Comparison of ENCODE assay signal across 10 cellular contexts in the genomic region with DNA sequence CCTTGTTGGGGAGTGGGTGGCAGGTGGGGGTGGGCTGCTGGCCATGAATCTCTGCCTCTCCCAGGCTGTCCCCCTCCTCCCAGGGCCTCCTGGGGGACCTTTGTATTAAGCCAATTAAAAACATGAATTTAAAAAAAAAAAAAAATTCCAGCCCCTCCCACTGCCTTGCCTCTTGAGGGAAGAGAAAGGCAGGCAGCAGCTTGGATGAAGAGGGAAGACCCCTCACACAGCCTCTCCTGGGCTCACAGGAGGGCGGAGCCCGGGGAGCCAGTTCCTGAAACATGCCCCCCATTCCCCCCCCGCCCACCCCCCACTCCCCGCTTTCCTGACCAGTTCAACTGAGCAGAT. TPM values are rescaled to one million over a fixed set of nuclear protein-coding genes. Genes with fewer than 3 reads are reported as not detected.
A peak's percentile ranks its signal among the peaks of the same experiment; 100 is the strongest.
DNase-seq lines count a peak whose midpoint lies in the region; ATAC-seq and TF ChIP-seq lines count a peak whose summit lies in the region.
"Had no signal": no experiment of that assay in that cellular context is flagged by ENCODE, and none has a peak within 500 bp of the region (broad histone marks: within the 10 kb centered on the region; RNA-seq: fewer than 3 reads in every experiment).

No MANE protein-coding gene starts in this region.

- H3K27ac ChIP-seq in heart left ventricle (peak overlapping the region; percentile 85 to 99 (median 96)), transverse colon (peak overlapping the region; percentile 58 to 82 (median 64))
- H3K27ac ChIP-seq: SK-N-MC had no signal

- H3K4me1 ChIP-seq in heart left ventricle: peaks cover 13 to 92% (median 70%) of the 10 kb centered on the region in 12 donors
- peaks cover 35 to 55% (median 42%) of the 10 kb centered on the region in 4 donors for H3K4me1 ChIP-seq in transverse colon

- no peak for ATAC-seq in heart left ventricle
- no peak for ATAC-seq in Right ventricle myocardium inferior
- no peak for ATAC-seq in HG03025 (IDR thresholded peaks at IDR 0.05; ENCODE audit: low FRiP score, unreplicated experiment)

- H3K4me3 ChIP-seq in heart left ventricle (peak overlapping the region in 6 of 12 donors; percentile 60 to 78 (median 70)), transverse colon (no peak overlapping the region)
- H3K4me3 ChIP-seq: MG63, SK-N-MC had no signal

- in situ Hi-C loops in transverse colon (cut with MboI; ENCODE audit: low pct_ligation_motif_present in 1 of 4, low pct_unique_long_range_greater_than_20kb in 1 of 4, low sequenced_read_pairs in 3 of 4): no loop called here

- TF ChIP-seq POLR2A in heart left ventricle (IDR thresholded peaks at IDR 0.05) (no peak), transverse colon (IDR thresholded peaks at IDR 0.05) (no peak)

- no peaks in the 10 kb centered on the region for H3K9me3 ChIP-seq in heart left ventricle
- H3K9me3 ChIP-seq in transverse colon: no peaks in the 10 kb centered on the region
- H3K9me3 ChIP-seq: MG63 had no signal

- 53 to 70% (median 59%) methylated on average over 4 of the region's 4 CpGs for WGBS in heart left ventricle, 4 donors
- 70% methylated on average over 4 of the region's 4 CpGs; no CpG with 5 or more reads in 1 of the 2 donors for WGBS in transverse colon (ENCODE audit: low coverage in 1 of 2), 2 donors

- TF ChIP-seq CTCF in heart left ventricle (IDR thresholded peaks at IDR 0.05) (no peak), transverse colon (IDR thresholded peaks at IDR 0.05) (no peak)

- H3K36me3 ChIP-seq in heart left ventricle: peaks cover 0 to 33% (median 11%) of the 10 kb centered on the region in 9 donors
- H3K36me3 ChIP-seq in transverse colon: peaks cover 0 to 9% (median 4%) of the 10 kb centered on the region in 4 donors

- DNase-seq in heart left ventricle: no peak
- no peak for DNase-seq in Right ventricle myocardium inferior (ENCODE audit: missing footprints)
- peak; percentile 50 for DNase-seq in iPS-NIHi7 (ENCODE audit: extremely low spot score)
- DNase-seq in transverse colon: no peak
- DNase-seq in NOMO-1 (lab: John Stamatoyannopoulos, UW; ENCODE audit: unreplicated experiment in 2 of 2): no peak
- DNase-seq: activated naive CD4-positive, alpha-beta T cell treated with anti-CD3 and anti-CD28 coated beads, Interleukin-2, amount 50 U/mL, for 16 hours; MG63; NCI-H2107 had no signal

- intact Hi-C loops in heart left ventricle (cut with DNase I): loop anchor here in 1 of 10 donors (10.0 kb wide), 1 partner anchor 651 kb away; no protein-coding TSS in a partner anchor
- intact Hi-C loops in Right ventricle myocardium inferior (cut with DNase I): loop anchor here (5.0 kb wide), 1 partner anchor 89 kb away; no protein-coding TSS in a partner anchor
- intact Hi-C loops in transverse colon (cut with DNase I; ENCODE audit: low total_unique reads): no loop called here

- H3K27me3 ChIP-seq in heart left ventricle (peaks cover 0 to 15% (median 0%) of the 10 kb centered on the region in 9 donors), transverse colon (peaks cover 28% of the 10 kb centered on the region)
- H3K27me3 ChIP-seq: MG63 had no signal

- TF ChIP-seq EP300 in transverse colon (IDR thresholded peaks at IDR 0.05; ENCODE audit: low read depth): no peak

RNA-seq across cellular contexts. Expression of gene TCAP, which starts 1.8 kb away (rescaled TPM):
- total RNA-seq in heart left ventricle: 1,000 to 10,000 TPM; 2,428 to 9,343 (median 4,137) TPM
- 1,000 to 10,000 TPM; 2,028 to 5,784 TPM for polyA plus RNA-seq in heart left ventricle
- total RNA-seq in Right ventricle myocardium inferior: 5,286 TPM
- 1 to 10 TPM in 1 of 4 donors, under 1 TPM in 1, not detected in 2; 0.64 to 1.9 TPM for total RNA-seq in transverse colon

RNA-seq across cellular contexts. Expression of gene PNMT, which starts 4.9 kb away (rescaled TPM):
- total RNA-seq in heart left ventricle: 1 to 10 TPM; 2.4 to 7.9 (median 6.0) TPM
- 10 to 100 TPM; 13.0 to 15.6 TPM for polyA plus RNA-seq in heart left ventricle
- total RNA-seq in Right ventricle myocardium inferior: 5.1 TPM
- total RNA-seq in transverse colon: 10 to 100 TPM in 1 of 4 donors, 1 to 10 TPM in 2, under 1 TPM in 1; 0.80 to 48.3 (median 1.3) TPM

RNA-seq across cellular contexts. Expression of gene PGAP3, which starts 24.5 kb away (rescaled TPM):
- total RNA-seq in heart left ventricle (10 to 100 TPM in 7 of 9 donors, 1 to 10 TPM in 2; 8.0 to 18.8 (median 13.1) TPM), Right ventricle myocardium inferior (10.4 TPM), transverse colon (10 to 100 TPM; 19.9 to 82.6 (median 46.2) TPM)
- 10 to 100 TPM; 13.3 to 13.8 TPM for polyA plus RNA-seq in heart left ventricle

RNA-seq across cellular contexts. Expression of gene STARD3, which starts 26.4 kb away (rescaled TPM):
- total RNA-seq in heart left ventricle (10 to 100 TPM; 14.1 to 36.5 (median 19.3) TPM), Right ventricle myocardium inferior (21.4 TPM), transverse colon (100 to 1,000 TPM in 1 of 4 donors, 10 to 100 TPM in 3; 63.5 to 193 (median 73.2) TPM)
- polyA plus RNA-seq in heart left ventricle: 10 to 100 TPM; 24.2 to 57.2 TPM

RNA-seq across cellular contexts. Expression of gene ERBB2, which starts 36.5 kb away (rescaled TPM):
- total RNA-seq in heart left ventricle (10 to 100 TPM; 51.4 to 95.1 (median 79.3) TPM), Right ventricle myocardium inferior (68.7 TPM), transverse colon (100 to 1,000 TPM; 175 to 439 (median 234) TPM)
- 10 to 100 TPM; 29.7 to 77.4 TPM for polyA plus RNA-seq in heart left ventricle

Comparison
In these comparisons a context has a peak if more than half of its experiments do, and no peak if none do; other contexts are left out.
1. RNA of gene TCAP, which starts 1.8 kb away (total RNA-seq): 5,286 TPM in Right ventricle myocardium inferior (single experiment) and 2,428 to 9,343 TPM in heart left ventricle; 0.64 to 1.9 TPM in transverse colon; every median in the first group is over 100 times any median in the second.